8 cellular contexts compared by ENCODE assay signal in the genomic region with DNA sequence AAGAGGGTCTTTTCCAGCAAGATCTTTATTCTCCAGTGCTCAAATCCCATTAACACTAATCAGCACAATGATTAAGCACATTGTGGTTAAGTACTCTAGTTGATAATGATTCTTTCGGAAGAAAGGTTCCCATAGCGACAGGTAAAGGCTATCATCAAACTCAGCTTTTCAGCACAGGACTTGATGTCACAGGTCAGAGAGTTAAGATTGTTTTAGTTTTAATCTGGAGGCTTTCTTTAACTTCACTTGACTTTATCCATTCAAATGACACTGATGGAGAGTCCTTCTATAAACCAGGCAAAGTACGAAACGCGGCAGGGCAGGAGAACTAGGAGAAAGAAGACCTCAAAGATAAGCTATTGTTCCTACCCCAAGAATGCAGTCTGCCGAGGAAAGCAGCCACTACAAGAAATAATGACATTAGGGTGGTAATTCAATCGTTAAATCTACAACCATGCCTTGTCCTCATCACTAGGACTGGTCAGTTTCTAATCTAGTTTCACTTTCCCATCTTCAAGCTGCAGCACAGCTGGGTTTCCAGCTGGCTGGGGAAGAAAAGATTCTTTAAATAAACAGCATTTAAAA. TPM values are rescaled to one million over a fixed set of nuclear protein-coding genes. Genes with fewer than 3 reads are reported as not detected.
DNase-seq lines count a peak whose midpoint lies in the region; ATAC-seq, FAIRE-seq and TF ChIP-seq lines count a peak whose summit lies in the region.

No MANE protein-coding gene starts in this region.

- H3K4me1 ChIP-seq in right atrium auricular region (peaks cover 0 to 48% of the 10 kb centered on the region in 2 donors), kidney (ENCODE audit: control insufficient read depth in 1 of 2, insufficient read depth in 1 of 2, low read depth in 1 of 2, low read length in 2 of 2) (peaks cover 8 to 19% of the 10 kb centered on the region in 2 donors), transverse colon (peaks cover 2 to 37% (median 26%) of the 10 kb centered on the region in 4 donors)

- H3K4me1 Mint-ChIP-seq in T-cell = peaks cover 17 to 20% (median 19%) of the 10 kb centered on the region in 3 donors

- H3K36me3 Mint-ChIP-seq in T-cell = no peaks in the 10 kb centered on the region

- no peak for TF ChIP-seq EP300 in transverse colon (IDR thresholded peaks at IDR 0.05; ENCODE audit: low read depth)

- peak overlapping the region; percentile 28 to 54 for H3K27ac ChIP-seq in right atrium auricular region
- no peak overlapping the region for H3K27ac ChIP-seq in kidney (ENCODE audit: low read depth in 2 of 2, low read length in 2 of 2)
- peak overlapping the region; percentile 54 to 66 (median 61) for H3K27ac ChIP-seq in transverse colon

- no peak for TF ChIP-seq POLR2A in transverse colon (IDR thresholded peaks at IDR 0.05)

- H3K36me3 ChIP-seq in right atrium auricular region (no peaks in the 10 kb centered on the region), kidney (ENCODE audit: control insufficient read depth in 1 of 2, insufficient read depth in 2 of 2, low read length in 2 of 2) (no peaks in the 10 kb centered on the region), transverse colon (no peaks in the 10 kb centered on the region)

- DNase-seq in right atrium auricular region (ENCODE audit: low spot score) = no peak
- no peak for DNase-seq in Right ventricle myocardium inferior (ENCODE audit: missing footprints)
- DNase-seq in T-cell = no peak
- no peak for DNase-seq in kidney
- no peak for DNase-seq in transverse colon
- DNase-seq in omental fat pad (ENCODE audit: low spot score) = no peak
- DNase-seq in activated T-cell treated with anti-CD3 and anti-CD28 coated beads, Interleukin-2, amount 50 U/mL, for 48 hours = no peak

- peak overlapping the region in 1 of 2 donors; percentile 59 for H3K9ac ChIP-seq in kidney (ENCODE audit: low read length in 2 of 2)

- no peaks in the 10 kb centered on the region for H3K9me3 Mint-ChIP-seq in T-cell

- CTCF ChIA-PET in T-cell (lab: Charles Lee) = interaction anchor here (0.6 to 0.7 kb wide), 2 partner anchors 16 to 32 kb away, joined by 3 to 8 read pairs; no protein-coding TSS in a partner anchor

- H3K9me3 ChIP-seq in right atrium auricular region (peaks cover 0 to 8% of the 10 kb centered on the region in 2 donors), kidney (ENCODE audit: control insufficient read depth in 1 of 2, low read length in 2 of 2) (no peaks in the 10 kb centered on the region), transverse colon (no peaks in the 10 kb centered on the region)

- no peak for ATAC-seq in Right ventricle myocardium inferior
- no peak for ATAC-seq in T-cell (replicated peaks in 1 of 4)
- no peak for ATAC-seq in omental fat pad (ENCODE audit: low FRiP score)
- no peak for ATAC-seq in GM19455 (IDR thresholded peaks at IDR 0.05; ENCODE audit: unreplicated experiment)

- 16 to 18% methylated on average over 6 to 7 of the region's 7 CpGs for whole genome bisulfite sequencing in transverse colon (ENCODE audit: low coverage in 1 of 2), 2 donors

- H3K4me3 ChIP-seq in right atrium auricular region (peak overlapping the region; percentile 33 to 49), kidney (ENCODE audit: low read length in 2 of 2) (peak overlapping the region; percentile 71 to 85), transverse colon (peak overlapping the region in 3 of 4 donors; percentile 20 to 47 (median 24))

- H3K27me3 Mint-ChIP-seq in T-cell = peaks cover 57 to 60% of the 10 kb centered on the region in 2 donors

- TF ChIP-seq CTCF in right atrium auricular region (IDR thresholded peaks at IDR 0.05) (no peak), kidney (IDR thresholded peaks at IDR 0.05; ENCODE audit: borderline replicate concordance, extremely low read depth, insufficient read depth) (no peak), transverse colon (IDR thresholded peaks at IDR 0.05) (no peak), omental fat pad (IDR thresholded peaks at IDR 0.05) (no peak)

- POLR2A ChIA-PET in T-cell (lab: Charles Lee) = no interaction called here

- intact Hi-C loops in Right ventricle myocardium inferior (cut with DNase I) = no loop called here
- intact Hi-C loops in kidney (cut with DNase I) = no loop called here
- intact Hi-C loops in transverse colon (cut with DNase I; ENCODE audit: low total_unique reads) = no loop called here

- no peaks in the 10 kb centered on the region for H3K27me3 ChIP-seq in right atrium auricular region
- peaks cover 84% of the 10 kb centered on the region for H3K27me3 ChIP-seq in transverse colon

- peak overlapping the region in 2 of 3 donors; percentile 25 to 39 for H3K4me3 Mint-ChIP-seq in T-cell

- no peak overlapping the region for H3K27ac Mint-ChIP-seq in T-cell

- in situ Hi-C loops in transverse colon (cut with MboI; ENCODE audit: low pct_ligation_motif_present in 1 of 4, low pct_unique_long_range_greater_than_20kb in 1 of 4, low sequenced_read_pairs in 3 of 4) = no loop called here

- peak; percentile 59 for FAIRE-seq in kidney (lab: Jason Lieb, UNC)

RNA-seq across cellular contexts. Expression of a gene that starts 4.6 kb away (rescaled TPM):
- total RNA-seq in right atrium auricular region (1 to 10 TPM; 1.8 to 1.9 TPM), Right ventricle myocardium inferior (1.9 TPM), T-cell (under 1 TPM in 4 of 5 donors, not detected in 1; 0.12 to 0.15 (median 0.12) TPM), kidney (1.9 TPM), transverse colon (10 to 100 TPM in 1 of 4 donors, under 1 TPM in 2, not detected in 1; 0.68 to 12.3 (median 0.95) TPM), omental fat pad (10 to 100 TPM in 1 of 4 donors, 1 to 10 TPM in 3; 2.3 to 16.9 (median 5.9) TPM)
- polyA plus RNA-seq in kidney (ENCODE audit: insufficient read depth, low read depth, low replicate concordance) = 4.6 TPM

Comparison
In these comparisons a context has a peak if more than half of its experiments do, and no peak if none do; other contexts are left out.
1. H3K27ac ChIP-seq: peak in right atrium auricular region (2 of 2) and transverse colon (4 of 4); none in kidney (0 of 2).
2. H3K4me3 ChIP-seq: peak in every context shown above with its lines; median percentile 78 in kidney; 41 in right atrium auricular region; 24 in transverse colon.